Comparison of ENCODE assay signal across 26 cellular contexts in the genomic region with DNA sequence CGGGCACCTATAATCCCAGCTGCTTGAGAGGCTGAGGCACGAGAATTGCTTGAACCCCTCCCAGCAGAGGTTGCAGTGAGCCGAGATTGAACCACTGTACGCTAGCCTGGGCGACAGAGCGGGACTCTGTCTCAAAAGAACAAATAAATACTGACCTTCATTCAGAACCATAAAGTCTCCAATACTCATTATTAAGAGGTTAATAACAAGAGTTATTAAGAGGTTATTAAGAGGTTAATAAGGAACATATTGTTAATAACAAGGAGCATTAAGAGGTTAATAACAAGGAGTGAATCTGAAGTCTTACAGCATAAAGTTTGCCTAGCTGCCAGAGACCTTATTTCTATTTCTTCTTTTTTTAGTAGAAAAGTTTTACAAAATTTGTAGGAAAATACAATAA. TPM values are rescaled to one million over a fixed set of nuclear protein-coding genes. Genes with fewer than 3 reads are reported as not detected.
"Had no signal": no experiment of that assay in that cellular context is flagged by ENCODE, and none has a peak within 500 bp of the region (broad histone marks: within the 10 kb centered on the region; RNA-seq: fewer than 3 reads in every experiment).

No MANE protein-coding gene starts in this region.

- H3K27me3 ChIP-seq: SJCRH30 had no signal

- ATAC-seq: HepG2, Right ventricle myocardium inferior, SK-N-SH treated with all-trans-retinoic acid at 6 μM for 48 hours had no signal

- H3K9ac ChIP-seq: KMS-11 had no signal

- H3K4me3 ChIP-seq: SJCRH30 had no signal

- H3K4me1 ChIP-seq: SJCRH30 had no signal

- H3K9me3 ChIP-seq: SJCRH30 had no signal

- DNase-seq: IMR-90, Kasumi-1, MV-4-11, NCI-H1048, NCI-H1105, NCI-H1417, NCI-H146, NCI-H1694 treated with DMSO at 0.1 percent for 48 hours, NCI-H1930, NCI-H2081, NCI-H2107, NCI-H2171, NCI-H226, NCI-H446, NCI-H510A, NCI-H524 treated with DMSO at 0.1 percent for 48 hours, NCI-H69, NCI-H774, SHP77 treated with DMSO at 0.1 percent for 48 hours, SJCRH30 had no signal

- H3K4me2 ChIP-seq: KMS-11 had no signal

RNA-seq across cellular contexts. Expression of gene FAM180B, which starts 41.2 kb away (rescaled TPM):
- total RNA-seq: HT1080, IMR-90, MCF 10A had no signal
